In the genomic region with DNA sequence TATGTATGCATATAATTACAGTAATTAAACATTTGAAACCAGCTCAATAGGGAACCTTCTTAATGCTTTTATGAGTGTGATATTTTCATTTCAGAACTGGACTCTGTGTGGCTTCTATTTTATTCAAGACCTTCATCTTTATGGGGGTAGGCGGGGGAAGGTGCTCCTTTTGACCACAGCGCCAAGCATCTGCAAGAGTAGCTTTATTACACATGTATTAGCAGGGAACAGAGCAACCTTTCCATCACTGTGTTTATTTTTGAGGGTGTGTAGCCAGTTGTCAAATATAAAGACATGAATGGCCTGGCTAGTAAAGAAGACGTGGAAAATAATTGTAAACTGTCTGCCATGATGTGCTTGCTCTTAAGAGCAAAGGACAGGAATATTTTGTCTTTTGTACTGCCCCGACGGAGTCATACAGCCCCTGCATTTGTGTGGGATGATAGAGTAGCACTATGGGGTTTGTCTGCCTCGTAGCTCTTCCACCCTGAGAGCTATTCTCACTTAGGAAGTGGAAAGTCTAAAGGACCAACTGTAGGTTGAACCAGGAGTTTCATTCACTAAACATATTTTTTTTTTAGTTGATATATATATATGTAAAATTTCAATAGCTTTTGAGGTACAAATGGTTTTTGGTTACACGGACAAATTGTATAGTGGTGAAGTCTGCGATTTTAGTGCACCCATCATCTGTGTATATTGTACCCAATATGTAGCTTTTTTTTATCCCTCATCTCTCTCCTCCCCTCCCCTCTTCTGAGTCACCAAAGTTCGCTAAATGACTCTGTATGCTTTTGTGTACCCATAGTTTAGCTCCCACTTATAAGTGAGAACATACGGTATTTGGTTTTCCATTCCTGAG, we compare ENCODE assay signal across 11 cellular contexts.
DNase-seq lines count a peak whose midpoint lies in the region; ATAC-seq, FAIRE-seq and TF ChIP-seq lines count a peak whose summit lies in the region.
"Had no signal": no experiment of that assay in that cellular context is flagged by ENCODE, and none has a peak within 500 bp of the region (broad histone marks: within the 10 kb centered on the region; RNA-seq: fewer than 3 reads in every experiment).

No MANE protein-coding gene starts in this region.

- H3K36me3 ChIP-seq in colonic mucosa (no peaks in the 10 kb centered on the region), thoracic aorta (no peaks in the 10 kb centered on the region), sigmoid colon (no peaks in the 10 kb centered on the region)
- H3K36me3 ChIP-seq: ovary had no signal

- H3K4me3 ChIP-seq in colonic mucosa, result no peak overlapping the region
- peak overlapping the region; percentile 33 for H3K4me3 ChIP-seq in thoracic aorta
- H3K4me3 ChIP-seq in sigmoid colon, result no peak overlapping the region
- H3K4me3 ChIP-seq: ovary had no signal

- no peak for FAIRE-seq in urothelium cell line (lab: Jason Lieb, UNC)

- H3K4me1 ChIP-seq in colonic mucosa (peaks cover 6% of the 10 kb centered on the region), thoracic aorta (ENCODE audit: control insufficient read depth in 1 of 2, low read depth in 2 of 2) (peaks cover 45 to 53% of the 10 kb centered on the region in 2 donors), sigmoid colon (peaks cover 0 to 7% (median 0%) of the 10 kb centered on the region in 4 donors)

- peak overlapping the region in 1 of 2 donors; percentile 3 for H3K9ac ChIP-seq in colonic mucosa (ENCODE audit: low read depth in 2 of 2, low read length in 2 of 2)

- no peak for TF ChIP-seq POLR2A in sigmoid colon (IDR thresholded peaks at IDR 0.05)

- H3K4me1 Mint-ChIP-seq in activated naive CD4-positive, alpha-beta T cell treated with anti-CD3 and anti-CD28 coated beads, Interleukin-2, amount 50 U/mL, for 24 hours, result peaks cover 91% of the 10 kb centered on the region

- peaks cover 12% of the 10 kb centered on the region for H3K36me3 Mint-ChIP-seq in activated naive CD4-positive, alpha-beta T cell treated with anti-CD3 and anti-CD28 coated beads, Interleukin-2, amount 50 U/mL, for 24 hours

- H3K9me3 ChIP-seq in colonic mucosa, result no peaks in the 10 kb centered on the region
- H3K9me3 ChIP-seq in thoracic aorta, result no peaks in the 10 kb centered on the region
- H3K9me3 ChIP-seq in sigmoid colon, result no peaks in the 10 kb centered on the region
- H3K9me3 ChIP-seq: ovary had no signal

- peaks cover 3% of the 10 kb centered on the region for H3K9me3 Mint-ChIP-seq in activated naive CD4-positive, alpha-beta T cell treated with anti-CD3 and anti-CD28 coated beads, Interleukin-2, amount 50 U/mL, for 24 hours

- TF ChIP-seq CTCF in colonic mucosa (IDR thresholded peaks at IDR 0.05) (no peak), thoracic aorta (IDR thresholded peaks at IDR 0.05) (no peak), sigmoid colon (IDR thresholded peaks at IDR 0.05) (no peak)

- DNase-seq in activated naive CD4-positive, alpha-beta T cell (lab: John Stamatoyannopoulos, UW), result no peak
- peak; percentile 100 for DNase-seq in NCI-H748 treated with DMSO at 0.1 percent for 48 hours (lab: John Stamatoyannopoulos, UW)
- peak; percentile 51 for DNase-seq in colonic mucosa
- DNase-seq in thoracic aorta (ENCODE audit: low spot score), result no peak
- DNase-seq in urothelium cell line (ENCODE audit: low spot score), result no peak
- no peak for DNase-seq in head of caudate nucleus
- no peak for DNase-seq in sigmoid colon
- DNase-seq: ovary had no signal

- H3K27ac ChIP-seq in colonic mucosa (peak overlapping the region; percentile 54), thoracic aorta (peak overlapping the region in 1 of 2 donors; percentile 69), sigmoid colon (peak overlapping the region in 1 of 4 donors; percentile 64)
- H3K27ac ChIP-seq: HL-60, ovary had no signal

- H3K27me3 Mint-ChIP-seq in activated naive CD4-positive, alpha-beta T cell treated with anti-CD3 and anti-CD28 coated beads, Interleukin-2, amount 50 U/mL, for 24 hours, result no peaks in the 10 kb centered on the region

- H3K27me3 ChIP-seq in colonic mucosa (no peaks in the 10 kb centered on the region), thoracic aorta (replicated peaks; ENCODE audit: insufficient read depth) (no peaks in the 10 kb centered on the region), sigmoid colon (no peaks in the 10 kb centered on the region)
- H3K27me3 ChIP-seq: ovary had no signal

- WGBS in sigmoid colon, 2 donors, result 38 to 65% methylated on average over 10 of the region's 10 CpGs

- no peak for TF ChIP-seq EP300 in sigmoid colon (IDR thresholded peaks at IDR 0.05)

- peak overlapping the region; percentile 94 for H3K27ac Mint-ChIP-seq in activated naive CD4-positive, alpha-beta T cell treated with anti-CD3 and anti-CD28 coated beads, Interleukin-2, amount 50 U/mL, for 24 hours

- intact Hi-C loops in colonic mucosa (cut with DNase I), result no loop called here
- intact Hi-C loops in head of caudate nucleus (cut with DNase I), result no loop called here
- intact Hi-C loops in sigmoid colon (cut with DNase I), result no loop called here

- ATAC-seq in thoracic aorta (ENCODE audit: insufficient number of reproducible peaks, low FRiP score, low read depth), result no peak
- ATAC-seq: HCT116 had no signal

- H3K4me3 Mint-ChIP-seq in activated naive CD4-positive, alpha-beta T cell treated with anti-CD3 and anti-CD28 coated beads, Interleukin-2, amount 50 U/mL, for 24 hours, result peak overlapping the region; percentile 78

Comparison
In these comparisons a context has a peak if more than half of its experiments do, and no peak if none do; other contexts are left out.
1. DNase-seq: peak in NCI-H748 treated with DMSO at 0.1 percent for 48 hours (single experiment) and colonic mucosa (single experiment); none in activated naive CD4-positive, alpha-beta T cell (0 of 4), thoracic aorta (single experiment), urothelium cell line (single experiment), head of caudate nucleus (0 of 42) and sigmoid colon (single experiment).